In genomic region chr12:6951551-6952120, GRCh38 we compare ENCODE assay signal across 10 cellular contexts. TPM values are rescaled to one million over a fixed set of nuclear protein-coding genes. Genes with fewer than 3 reads are reported as not detected.
DNase-seq lines count a peak whose midpoint lies in the region; ATAC-seq and TF ChIP-seq lines count a peak whose summit lies in the region.
"Had no signal": no experiment of that assay in that cellular context is flagged by ENCODE, and none has a peak within 500 bp of the region (broad histone marks: within the 10 kb centered on the region; RNA-seq: fewer than 3 reads in every experiment).

No MANE protein-coding gene starts in this region.

- H3K27me3 ChIP-seq in DND-41 (ENCODE audit: insufficient read depth, low read length, poor library complexity), result no peaks in the 10 kb centered on the region
- H3K27me3 ChIP-seq in OCI-LY3 (ENCODE audit: low read depth, low read length), result no peaks in the 10 kb centered on the region
- H3K27me3 ChIP-seq in effector memory CD4-positive, alpha-beta T cell (replicated peaks; ENCODE audit: control insufficient read depth, insufficient read depth, low read length, poor library complexity, severe bottlenecking), result no peaks in the 10 kb centered on the region

- H3K36me3 ChIP-seq in DND-41 (ENCODE audit: insufficient read depth, low read length) (peaks cover 5% of the 10 kb centered on the region), OCI-LY3 (replicated peaks; ENCODE audit: low read depth, low read length) (peaks cover 8% of the 10 kb centered on the region)
- peaks cover 19% of the 10 kb centered on the region for H3K36me3 ChIP-seq in effector memory CD4-positive, alpha-beta T cell (ENCODE audit: control insufficient read depth, insufficient read depth, low read length)

- no peak for DNase-seq in DND-41
- no peak for DNase-seq in effector memory CD4-positive, alpha-beta T cell
- DNase-seq in posterior vena cava (ENCODE audit: low spot score), result peak; percentile 66
- no peak for DNase-seq in 8988T
- DNase-seq: DMS53 had no signal

- H3K9ac ChIP-seq in DND-41 (ENCODE audit: low read depth, low read length) (peak overlapping the region; percentile 41), OCI-LY3 (ENCODE audit: low read length) (peak overlapping the region; percentile 87)

- no peaks in the 10 kb centered on the region for H4K20me1 ChIP-seq in DND-41 (ENCODE audit: insufficient read depth, low read length)
- peaks cover 4% of the 10 kb centered on the region; the same call in 1 of the 2 replicates for H4K20me1 ChIP-seq in OCI-LY3 (ENCODE audit: insufficient read depth, low read length)

- intact Hi-C loops in posterior vena cava (cut with DNase I), result loop anchor here in 1 of 2 donors (10.0 kb wide), 1 partner anchor 163 kb away; no protein-coding TSS in a partner anchor

- no peak for TF ChIP-seq CTCF in DND-41 (IDR thresholded peaks at IDR 0.05; ENCODE audit: borderline replicate concordance, extremely low read depth, low read length, poor library complexity, severe bottlenecking)
- no peak for TF ChIP-seq CTCF in OCI-LY3 (IDR thresholded peaks at IDR 0.05; ENCODE audit: low read depth, low read length)

- peak overlapping the region; percentile 56 for H3K4me2 ChIP-seq in DND-41 (ENCODE audit: insufficient read depth, low read length)
- H3K4me2 ChIP-seq in OCI-LY3 (ENCODE audit: low read length), result peak overlapping the region; percentile 94

- no peaks in the 10 kb centered on the region for H3K79me2 ChIP-seq in DND-41 (ENCODE audit: insufficient read depth, low read length)
- peaks cover 14% of the 10 kb centered on the region for H3K79me2 ChIP-seq in OCI-LY3 (ENCODE audit: low read length)

- H2AFZ ChIP-seq in DND-41 (ENCODE audit: low read depth, low read length) (no peak overlapping the region), OCI-LY3 (ENCODE audit: low read depth, low read length) (no peak overlapping the region)

- peaks cover 37% of the 10 kb centered on the region for H3K4me1 ChIP-seq in DND-41 (ENCODE audit: insufficient read depth, low read length)
- H3K4me1 ChIP-seq in OCI-LY3 (ENCODE audit: low read length), result peaks cover 48% of the 10 kb centered on the region
- H3K4me1 ChIP-seq in effector memory CD4-positive, alpha-beta T cell (ENCODE audit: control insufficient read depth, insufficient read depth, low read length, poor library complexity, severe bottlenecking), result peaks cover 71% of the 10 kb centered on the region

- H3K4me3 ChIP-seq in DND-41 (ENCODE audit: low read depth in 1 of 2, low read length in 2 of 2) (peak overlapping the region in 1 of 2 experiments; percentile 50; a peak in 2 of 4 replicates), OCI-LY3 (ENCODE audit: low read length) (peak overlapping the region; percentile 84)
- peak overlapping the region; percentile 89 for H3K4me3 ChIP-seq in effector memory CD4-positive, alpha-beta T cell (ENCODE audit: insufficient read depth, low read depth, low read length, poor library complexity, severe bottlenecking)

- ATAC-seq in DND-41 (ENCODE audit: insufficient read depth, low read depth) (no peak), GM21723 (IDR thresholded peaks at IDR 0.05; ENCODE audit: unreplicated experiment) (no peak), HG03196 (IDR thresholded peaks at IDR 0.05; ENCODE audit: unreplicated experiment) (no peak), GM21529 (IDR thresholded peaks at IDR 0.05; ENCODE audit: unreplicated experiment) (no peak)

- H3K27ac ChIP-seq in DND-41 (ENCODE audit: low read length), result peak overlapping the region; percentile 43; the same call in 1 of the 2 replicates
- H3K27ac ChIP-seq in OCI-LY3 (ENCODE audit: low read length), result peak overlapping the region; percentile 59
- peak overlapping the region; percentile 96 for H3K27ac ChIP-seq in effector memory CD4-positive, alpha-beta T cell (ENCODE audit: insufficient read depth, low read length, poor library complexity, severe bottlenecking)

- no peaks in the 10 kb centered on the region for H3K9me3 ChIP-seq in DND-41 (ENCODE audit: insufficient read depth, low read length, severe bottlenecking)
- H3K9me3 ChIP-seq in OCI-LY3 (ENCODE audit: insufficient read depth, low read length), result no peaks in the 10 kb centered on the region
- H3K9me3 ChIP-seq in effector memory CD4-positive, alpha-beta T cell (ENCODE audit: control insufficient read depth, low read length), result no peaks in the 10 kb centered on the region

RNA-seq across cellular contexts. Expression of gene PTPN6, which starts 0.5 kb away (rescaled TPM):
- total RNA-seq in posterior vena cava, result 10 to 100 TPM; 18.7 to 31.4 TPM

RNA-seq across cellular contexts. Expression of gene C12orf57, which starts 7.8 kb away (rescaled TPM):
- total RNA-seq in posterior vena cava, result 100 to 1,000 TPM; 189 to 206 TPM

RNA-seq across cellular contexts. Expression of gene RNU7-1, which starts 8.0 kb away (rescaled TPM):
- not detected for total RNA-seq in posterior vena cava
- total RNA-seq: mucosa of gallbladder had no signal

RNA-seq across cellular contexts. Expression of gene PHB2, which starts 18.8 kb away (rescaled TPM):
- 100 to 1,000 TPM in 1 of 2 donors, 10 to 100 TPM in 1; 98.8 to 110 TPM for total RNA-seq in posterior vena cava

RNA-seq across cellular contexts. Expression of gene EMG1, which starts 19.1 kb away (rescaled TPM):
- 10 to 100 TPM; 38.4 to 43.9 TPM for total RNA-seq in posterior vena cava

Comparison
In these comparisons a context has a peak if more than half of its experiments do, and no peak if none do; other contexts are left out.
1. H3K27ac ChIP-seq: peak in every context shown above with its lines; median percentile 96 in effector memory CD4-positive, alpha-beta T cell; 59 in OCI-LY3; 43 in DND-41.